In the genomic region with DNA sequence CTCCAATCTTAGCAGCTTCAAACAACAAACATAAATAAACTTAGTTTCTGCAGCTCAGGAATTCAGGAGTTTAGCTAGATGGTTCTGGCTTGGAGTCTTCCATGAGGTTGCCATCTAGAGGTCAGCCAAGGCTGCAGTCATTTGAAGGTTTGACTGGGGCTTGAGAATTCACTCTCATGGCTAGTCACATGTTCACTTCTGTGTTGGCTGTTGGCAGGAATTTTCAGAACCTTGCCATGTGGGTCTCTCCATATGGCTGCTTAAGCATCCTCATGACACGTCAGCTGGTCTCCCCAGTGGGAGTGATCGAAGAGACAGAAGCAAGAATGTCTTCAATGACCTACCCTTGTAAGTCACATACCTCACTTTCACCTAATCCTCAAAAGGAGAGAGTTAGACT, we compare ENCODE assay signal across 10 cellular contexts.
DNase-seq lines count a peak whose midpoint lies in the region; ATAC-seq, FAIRE-seq and TF ChIP-seq lines count a peak whose summit lies in the region.
"Had no signal": no experiment of that assay in that cellular context is flagged by ENCODE, and none has a peak within 500 bp of the region (broad histone marks: within the 10 kb centered on the region; RNA-seq: fewer than 3 reads in every experiment).

No MANE protein-coding gene starts in this region.

- H3K27me3 ChIP-seq in BJ (ENCODE audit: control insufficient read depth, insufficient read depth, low read length) (no peaks in the 10 kb centered on the region), astrocyte (ENCODE audit: insufficient read depth, low read length) (no peaks in the 10 kb centered on the region), keratinocyte (ENCODE audit: control insufficient read depth, extremely low read depth, insufficient read depth, low read length) (no peaks in the 10 kb centered on the region)
- H3K27me3 ChIP-seq: SJSA1, uterus had no signal

- ATAC-seq in esophagus mucosa (no peak), Right ventricle myocardium superior (ENCODE audit: poor library complexity) (no peak)

- H3K9me3 ChIP-seq in astrocyte (ENCODE audit: insufficient read depth, low read depth, low read length): no peaks in the 10 kb centered on the region
- no peaks in the 10 kb centered on the region for H3K9me3 ChIP-seq in keratinocyte (ENCODE audit: control insufficient read depth, low read depth, low read length)
- H3K9me3 ChIP-seq: SJSA1 had no signal

- H3K79me2 ChIP-seq in astrocyte (ENCODE audit: insufficient read depth, low read length): no peaks in the 10 kb centered on the region
- H3K79me2 ChIP-seq in keratinocyte (ENCODE audit: control insufficient read depth, insufficient read depth, low read length): no peaks in the 10 kb centered on the region

- no peak overlapping the region for H3K4me3 ChIP-seq in BJ (ENCODE audit: low read depth, low read length)
- H3K4me3 ChIP-seq in astrocyte (ENCODE audit: insufficient read depth, low read depth, low read length): no peak overlapping the region
- H3K4me3 ChIP-seq in keratinocyte (ENCODE audit: control insufficient read depth in 2 of 3, extremely low read depth in 1 of 3, insufficient read depth in 2 of 3, low read depth in 1 of 3, low read length in 3 of 3): no peak overlapping the region
- H3K4me3 ChIP-seq: SJSA1, uterus had no signal

- H3K9me3 Mint-ChIP-seq in astrocyte (ENCODE audit: unreplicated experiment) (no peaks in the 10 kb centered on the region), CD14-positive monocyte (peaks cover 0 to 3% (median 0%) of the 10 kb centered on the region in 7 donors)

- H3K4me1 Mint-ChIP-seq in astrocyte (ENCODE audit: low read depth, unreplicated experiment): no peaks in the 10 kb centered on the region
- no peaks in the 10 kb centered on the region for H3K4me1 Mint-ChIP-seq in CD14-positive monocyte

- H3K27ac Mint-ChIP-seq in astrocyte (ENCODE audit: unreplicated experiment): no peak overlapping the region
- H3K27ac Mint-ChIP-seq in CD14-positive monocyte: no peak overlapping the region

- no peak overlapping the region for H3K9ac ChIP-seq in astrocyte (ENCODE audit: low read length)
- H3K9ac ChIP-seq in keratinocyte (ENCODE audit: control insufficient read depth, extremely low read depth, insufficient read depth, low read length): no peak overlapping the region

- no peaks in the 10 kb centered on the region for H4K20me1 ChIP-seq in astrocyte (ENCODE audit: insufficient read depth, low read length)
- H4K20me1 ChIP-seq in keratinocyte (ENCODE audit: control insufficient read depth, extremely low read depth, insufficient read depth, low read length): no peaks in the 10 kb centered on the region

- no peaks in the 10 kb centered on the region for H3K27me3 Mint-ChIP-seq in astrocyte (ENCODE audit: low read depth, unreplicated experiment)
- H3K27me3 Mint-ChIP-seq in CD14-positive monocyte (ENCODE audit: low read depth in 3 of 3): no peaks in the 10 kb centered on the region

- dilution Hi-C loops in keratinocyte (cut with MboI; ENCODE audit: extremely low pct_ligation_motif_present, low sequenced_read_pairs): no loop called here

- TF ChIP-seq CTCF in BJ (IDR thresholded peaks at IDR 0.05; ENCODE audit: insufficient read depth, low read depth, low read length): peak; percentile 60
- TF ChIP-seq CTCF in astrocyte (IDR thresholded peaks at IDR 0.05; ENCODE audit: insufficient read depth, low read depth, low read length): peak; percentile 7
- TF ChIP-seq CTCF in keratinocyte (optimal IDR thresholded peaks at IDR 0.05 in 1 of 3, IDR thresholded peaks at IDR 0.05 in 1 of 3, conservative IDR thresholded peaks at IDR 0.05 in 1 of 3; ENCODE audit: extremely low read depth in 1 of 3, insufficient read depth in 2 of 3, low read length in 3 of 3): peak in 2 of 3 experiments; percentile 28 to 49
- no peak for TF ChIP-seq CTCF in CD14-positive monocyte (IDR thresholded peaks at IDR 0.05)

- H3K4me1 ChIP-seq in astrocyte (ENCODE audit: insufficient read depth, low read length): no peaks in the 10 kb centered on the region
- no peaks in the 10 kb centered on the region for H3K4me1 ChIP-seq in keratinocyte (ENCODE audit: control insufficient read depth, extremely low read depth, insufficient read depth, low read length)
- H3K4me1 ChIP-seq: SJSA1, uterus had no signal

- CTCF ChIA-PET in BJ (lab: Yijun Ruan, JAX): interaction anchor here (0.9 to 2.3 kb wide), 4 partner anchors 17 to 1016 kb away, joined by 3 to 6 read pairs (median 4); no protein-coding TSS in a partner anchor

- POLR2A ChIA-PET in BJ (lab: Charles Lee): no interaction called here

- H3K36me3 Mint-ChIP-seq in astrocyte (ENCODE audit: low read depth, unreplicated experiment) (no peaks in the 10 kb centered on the region), CD14-positive monocyte (no peaks in the 10 kb centered on the region)

- H2AFZ ChIP-seq in astrocyte (ENCODE audit: low read depth, low read length): no peak overlapping the region
- H2AFZ ChIP-seq in keratinocyte (ENCODE audit: control insufficient read depth, low read length): no peak overlapping the region

- no peak overlapping the region for H3K4me2 ChIP-seq in astrocyte (ENCODE audit: low read length)
- H3K4me2 ChIP-seq in keratinocyte (ENCODE audit: control insufficient read depth, extremely low read depth, insufficient read depth, low read depth, low read length): no peak overlapping the region

- DNase-seq in BJ (ENCODE audit: low read depth): no peak
- DNase-seq in HT-29 (ENCODE audit: low spot score): peak; percentile 16
- DNase-seq in astrocyte (ENCODE audit: low read depth): no peak
- DNase-seq in keratinocyte (ENCODE audit: low read depth, low spot score): no peak
- DNase-seq in activated effector memory CD4-positive, alpha-beta T cell treated with Interleukin-2 at 50 U/mL for 16 hours: no peak
- no peak for DNase-seq in Right ventricle myocardium superior
- no peak for DNase-seq in CD14-positive monocyte (ENCODE audit: low spot score)
- DNase-seq: uterus had no signal

- H3K27ac ChIP-seq in astrocyte (ENCODE audit: low read depth, low read length) (no peak overlapping the region), keratinocyte (ENCODE audit: control insufficient read depth, insufficient read depth, low read length) (no peak overlapping the region)
- H3K27ac ChIP-seq: SJSA1, uterus had no signal

- intact Hi-C loops in Right ventricle myocardium superior (cut with DNase I) (no loop called here), CD14-positive monocyte (cut with micrococcal nuclease) (no loop called here)

- no peaks in the 10 kb centered on the region for H3K9me1 ChIP-seq in keratinocyte (ENCODE audit: control insufficient read depth, extremely low read depth, insufficient read depth, low read length)

- H3K4me3 Mint-ChIP-seq in astrocyte (ENCODE audit: unreplicated experiment) (no peak overlapping the region), CD14-positive monocyte (no peak overlapping the region)

- no peaks in the 10 kb centered on the region for H3K36me3 ChIP-seq in BJ (ENCODE audit: control insufficient read depth, insufficient read depth, low read length)
- H3K36me3 ChIP-seq in astrocyte (ENCODE audit: insufficient read depth, low read length): no peaks in the 10 kb centered on the region
- no peaks in the 10 kb centered on the region for H3K36me3 ChIP-seq in keratinocyte (ENCODE audit: control insufficient read depth in 2 of 2, extremely low read depth in 1 of 2, insufficient read depth in 2 of 2, low read length in 2 of 2)
- H3K36me3 ChIP-seq: SJSA1, uterus had no signal

- FAIRE-seq in astrocyte (lab: Jason Lieb, UNC) (no peak), keratinocyte (lab: Jason Lieb, UNC) (no peak)
